ENCODE assay signal across 1 cellular context in the genomic region with DNA sequence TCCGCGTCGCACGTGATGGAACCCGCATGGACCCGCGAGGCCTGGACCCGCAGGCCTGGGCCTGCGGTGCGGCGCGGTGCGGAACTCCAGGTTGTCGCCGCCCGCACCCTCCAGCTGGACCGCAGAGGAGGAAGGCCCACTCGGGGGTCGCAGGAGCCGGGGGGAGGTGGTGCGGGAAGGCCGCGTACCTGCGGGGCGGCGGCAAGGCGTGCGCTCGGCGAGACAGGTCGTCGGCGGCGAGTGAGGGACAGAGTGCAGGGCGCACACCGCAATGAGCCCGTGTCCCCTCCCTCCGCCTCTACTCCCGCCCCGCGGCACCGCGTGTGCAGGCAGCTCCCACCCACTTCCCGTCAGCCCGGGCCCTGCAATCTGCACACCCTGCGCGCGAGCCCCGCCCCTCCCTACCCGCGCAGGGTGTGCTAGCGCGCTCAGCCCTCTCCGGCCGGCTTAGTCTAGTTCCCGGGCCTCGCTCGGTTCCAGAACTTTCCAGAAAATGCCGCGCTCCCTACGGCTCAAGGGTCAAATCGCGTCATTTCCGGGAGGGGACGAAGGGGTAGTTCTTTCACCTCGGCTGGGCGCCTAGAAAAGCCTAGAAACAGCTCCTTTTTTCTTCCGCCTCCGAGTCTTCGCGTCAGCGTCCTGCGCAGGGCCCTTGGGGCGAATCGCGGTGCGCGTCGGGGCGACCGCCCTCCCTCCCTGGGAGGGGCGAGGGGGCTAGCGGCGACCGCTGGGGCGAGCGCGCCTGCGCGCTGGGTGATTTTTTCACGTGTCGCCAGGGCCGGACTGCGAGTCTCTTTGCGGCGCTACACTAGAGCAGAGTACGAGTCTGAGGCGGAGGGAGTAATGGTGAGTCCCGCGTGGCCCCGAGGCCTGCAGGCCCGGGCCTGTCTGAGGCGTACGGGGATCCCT.
A peak's percentile ranks its signal among the peaks of the same experiment; 100 is the strongest.
TF ChIP-seq lines count a peak whose summit lies in the region.

A gene (minus strand): TSS at position 247 of the 909 bp plus-strand sequence. CDS start 992 bp downstream, outside the sequence.
A gene (plus strand): TSS at position 786 of the 909 bp plus-strand sequence. CDS start 58 bp downstream, at position 844.

TF ChIP-seq in HepG2, 621 proteins besides CTCF, POLR2A, EP300 and RAD21 (continued from another document and continues in another):
- TF ChIP-seq, protein P1, sequence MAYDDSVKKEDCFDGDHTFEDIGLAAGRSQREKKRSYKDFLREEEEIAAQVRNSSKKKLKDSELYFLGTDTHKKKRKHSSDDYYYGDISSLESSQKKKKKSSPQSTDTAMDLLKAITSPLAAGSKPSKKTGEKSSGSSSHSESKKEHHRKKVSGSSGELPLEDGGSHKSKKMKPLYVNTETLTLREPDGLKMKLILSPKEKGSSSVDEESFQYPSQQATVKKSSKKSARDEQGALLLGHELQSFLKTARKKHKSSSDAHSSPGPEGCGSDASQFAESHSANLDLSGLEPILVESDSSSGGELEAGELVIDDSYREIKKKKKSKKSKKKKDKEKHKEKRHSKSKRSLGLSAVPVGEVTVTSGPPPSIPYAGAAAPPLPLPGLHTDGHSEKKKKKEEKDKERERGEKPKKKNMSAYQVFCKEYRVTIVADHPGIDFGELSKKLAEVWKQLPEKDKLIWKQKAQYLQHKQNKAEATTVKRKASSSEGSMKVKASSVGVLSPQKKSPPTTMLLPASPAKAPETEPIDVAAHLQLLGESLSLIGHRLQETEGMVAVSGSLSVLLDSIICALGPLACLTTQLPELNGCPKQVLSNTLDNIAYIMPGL (CRISPR knock-in tag; IDR thresholded peaks at IDR 0.05; ENCODE audit: borderline replicate concordance in 1 of 2, low read depth in 1 of 2): peak; percentile 86 to 87
- TF ChIP-seq, protein P2, sequence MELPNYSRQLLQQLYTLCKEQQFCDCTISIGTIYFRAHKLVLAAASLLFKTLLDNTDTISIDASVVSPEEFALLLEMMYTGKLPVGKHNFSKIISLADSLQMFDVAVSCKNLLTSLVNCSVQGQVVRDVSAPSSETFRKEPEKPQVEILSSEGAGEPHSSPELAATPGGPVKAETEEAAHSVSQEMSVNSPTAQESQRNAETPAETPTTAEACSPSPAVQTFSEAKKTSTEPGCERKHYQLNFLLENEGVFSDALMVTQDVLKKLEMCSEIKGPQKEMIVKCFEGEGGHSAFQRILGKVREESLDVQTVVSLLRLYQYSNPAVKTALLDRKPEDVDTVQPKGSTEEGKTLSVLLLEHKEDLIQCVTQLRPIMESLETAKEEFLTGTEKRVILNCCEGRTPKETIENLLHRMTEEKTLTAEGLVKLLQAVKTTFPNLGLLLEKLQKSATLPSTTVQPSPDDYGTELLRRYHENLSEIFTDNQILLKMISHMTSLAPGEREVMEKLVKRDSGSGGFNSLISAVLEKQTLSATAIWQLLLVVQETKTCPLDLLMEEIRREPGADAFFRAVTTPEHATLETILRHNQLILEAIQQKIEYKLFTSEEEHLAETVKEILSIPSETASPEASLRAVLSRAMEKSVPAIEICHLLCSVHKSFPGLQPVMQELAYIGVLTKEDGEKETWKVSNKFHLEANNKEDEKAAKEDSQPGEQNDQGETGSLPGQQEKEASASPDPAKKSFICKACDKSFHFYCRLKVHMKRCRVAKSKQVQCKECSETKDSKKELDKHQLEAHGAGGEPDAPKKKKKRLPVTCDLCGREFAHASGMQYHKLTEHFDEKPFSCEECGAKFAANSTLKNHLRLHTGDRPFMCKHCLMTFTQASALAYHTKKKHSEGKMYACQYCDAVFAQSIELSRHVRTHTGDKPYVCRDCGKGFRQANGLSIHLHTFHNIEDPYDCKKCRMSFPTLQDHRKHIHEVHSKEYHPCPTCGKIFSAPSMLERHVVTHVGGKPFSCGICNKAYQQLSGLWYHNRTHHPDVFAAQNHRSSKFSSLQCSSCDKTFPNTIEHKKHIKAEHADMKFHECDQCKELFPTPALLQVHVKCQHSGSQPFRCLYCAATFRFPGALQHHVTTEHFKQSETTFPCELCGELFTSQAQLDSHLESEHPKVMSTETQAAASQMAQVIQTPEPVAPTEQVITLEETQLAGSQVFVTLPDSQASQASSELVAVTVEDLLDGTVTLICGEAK (IDR thresholded peaks at IDR 0.05): no peak
- TF ChIP-seq, protein P2 (CRISPR knock-in tag; IDR thresholded peaks at IDR 0.05): peak; percentile 86
- TF ChIP-seq, protein P3, sequence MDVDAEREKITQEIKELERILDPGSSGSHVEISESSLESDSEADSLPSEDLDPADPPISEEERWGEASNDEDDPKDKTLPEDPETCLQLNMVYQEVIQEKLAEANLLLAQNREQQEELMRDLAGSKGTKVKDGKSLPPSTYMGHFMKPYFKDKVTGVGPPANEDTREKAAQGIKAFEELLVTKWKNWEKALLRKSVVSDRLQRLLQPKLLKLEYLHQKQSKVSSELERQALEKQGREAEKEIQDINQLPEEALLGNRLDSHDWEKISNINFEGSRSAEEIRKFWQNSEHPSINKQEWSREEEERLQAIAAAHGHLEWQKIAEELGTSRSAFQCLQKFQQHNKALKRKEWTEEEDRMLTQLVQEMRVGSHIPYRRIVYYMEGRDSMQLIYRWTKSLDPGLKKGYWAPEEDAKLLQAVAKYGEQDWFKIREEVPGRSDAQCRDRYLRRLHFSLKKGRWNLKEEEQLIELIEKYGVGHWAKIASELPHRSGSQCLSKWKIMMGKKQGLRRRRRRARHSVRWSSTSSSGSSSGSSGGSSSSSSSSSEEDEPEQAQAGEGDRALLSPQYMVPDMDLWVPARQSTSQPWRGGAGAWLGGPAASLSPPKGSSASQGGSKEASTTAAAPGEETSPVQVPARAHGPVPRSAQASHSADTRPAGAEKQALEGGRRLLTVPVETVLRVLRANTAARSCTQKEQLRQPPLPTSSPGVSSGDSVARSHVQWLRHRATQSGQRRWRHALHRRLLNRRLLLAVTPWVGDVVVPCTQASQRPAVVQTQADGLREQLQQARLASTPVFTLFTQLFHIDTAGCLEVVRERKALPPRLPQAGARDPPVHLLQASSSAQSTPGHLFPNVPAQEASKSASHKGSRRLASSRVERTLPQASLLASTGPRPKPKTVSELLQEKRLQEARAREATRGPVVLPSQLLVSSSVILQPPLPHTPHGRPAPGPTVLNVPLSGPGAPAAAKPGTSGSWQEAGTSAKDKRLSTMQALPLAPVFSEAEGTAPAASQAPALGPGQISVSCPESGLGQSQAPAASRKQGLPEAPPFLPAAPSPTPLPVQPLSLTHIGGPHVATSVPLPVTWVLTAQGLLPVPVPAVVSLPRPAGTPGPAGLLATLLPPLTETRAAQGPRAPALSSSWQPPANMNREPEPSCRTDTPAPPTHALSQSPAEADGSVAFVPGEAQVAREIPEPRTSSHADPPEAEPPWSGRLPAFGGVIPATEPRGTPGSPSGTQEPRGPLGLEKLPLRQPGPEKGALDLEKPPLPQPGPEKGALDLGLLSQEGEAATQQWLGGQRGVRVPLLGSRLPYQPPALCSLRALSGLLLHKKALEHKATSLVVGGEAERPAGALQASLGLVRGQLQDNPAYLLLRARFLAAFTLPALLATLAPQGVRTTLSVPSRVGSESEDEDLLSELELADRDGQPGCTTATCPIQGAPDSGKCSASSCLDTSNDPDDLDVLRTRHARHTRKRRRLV (CRISPR knock-in tag; IDR thresholded peaks at IDR 0.05): peak; percentile 89
- TF ChIP-seq CENPT (CRISPR knock-in tag; IDR thresholded peaks at IDR 0.05; ENCODE audit: low read depth): peak; percentile 98; the same call in 1 of the 2 replicates
- TF ChIP-seq, protein P4, sequence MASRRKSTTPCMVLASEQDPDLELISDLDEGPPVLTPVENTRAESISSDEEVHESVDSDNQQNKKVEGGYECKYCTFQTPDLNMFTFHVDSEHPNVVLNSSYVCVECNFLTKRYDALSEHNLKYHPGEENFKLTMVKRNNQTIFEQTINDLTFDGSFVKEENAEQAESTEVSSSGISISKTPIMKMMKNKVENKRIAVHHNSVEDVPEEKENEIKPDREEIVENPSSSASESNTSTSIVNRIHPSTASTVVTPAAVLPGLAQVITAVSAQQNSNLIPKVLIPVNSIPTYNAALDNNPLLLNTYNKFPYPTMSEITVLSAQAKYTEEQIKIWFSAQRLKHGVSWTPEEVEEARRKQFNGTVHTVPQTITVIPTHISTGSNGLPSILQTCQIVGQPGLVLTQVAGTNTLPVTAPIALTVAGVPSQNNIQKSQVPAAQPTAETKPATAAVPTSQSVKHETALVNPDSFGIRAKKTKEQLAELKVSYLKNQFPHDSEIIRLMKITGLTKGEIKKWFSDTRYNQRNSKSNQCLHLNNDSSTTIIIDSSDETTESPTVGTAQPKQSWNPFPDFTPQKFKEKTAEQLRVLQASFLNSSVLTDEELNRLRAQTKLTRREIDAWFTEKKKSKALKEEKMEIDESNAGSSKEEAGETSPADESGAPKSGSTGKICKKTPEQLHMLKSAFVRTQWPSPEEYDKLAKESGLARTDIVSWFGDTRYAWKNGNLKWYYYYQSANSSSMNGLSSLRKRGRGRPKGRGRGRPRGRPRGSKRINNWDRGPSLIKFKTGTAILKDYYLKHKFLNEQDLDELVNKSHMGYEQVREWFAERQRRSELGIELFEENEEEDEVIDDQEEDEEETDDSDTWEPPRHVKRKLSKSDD (CRISPR knock-in tag; IDR thresholded peaks at IDR 0.05; ENCODE audit: low read depth): peak; percentile 96
- peak; percentile 90 for TF ChIP-seq ZNF354B (CRISPR knock-in tag; IDR thresholded peaks at IDR 0.05)
- peak; percentile 88 for TF ChIP-seq HDAC1 (CRISPR knock-in tag; IDR thresholded peaks at IDR 0.05)
- peak; percentile 73 for TF ChIP-seq CHD2 (IDR thresholded peaks at IDR 0.05; ENCODE audit: low read depth, low read length)
- TF ChIP-seq, protein P5, sequence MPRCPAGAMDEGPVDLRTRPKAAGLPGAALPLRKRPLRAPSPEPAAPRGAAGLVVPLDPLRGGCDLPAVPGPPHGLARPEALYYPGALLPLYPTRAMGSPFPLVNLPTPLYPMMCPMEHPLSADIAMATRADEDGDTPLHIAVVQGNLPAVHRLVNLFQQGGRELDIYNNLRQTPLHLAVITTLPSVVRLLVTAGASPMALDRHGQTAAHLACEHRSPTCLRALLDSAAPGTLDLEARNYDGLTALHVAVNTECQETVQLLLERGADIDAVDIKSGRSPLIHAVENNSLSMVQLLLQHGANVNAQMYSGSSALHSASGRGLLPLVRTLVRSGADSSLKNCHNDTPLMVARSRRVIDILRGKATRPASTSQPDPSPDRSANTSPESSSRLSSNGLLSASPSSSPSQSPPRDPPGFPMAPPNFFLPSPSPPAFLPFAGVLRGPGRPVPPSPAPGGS (CRISPR knock-in tag; IDR thresholded peaks at IDR 0.05): peak; percentile 97
- TF ChIP-seq ZNF607 (CRISPR knock-in tag; IDR thresholded peaks at IDR 0.05; ENCODE audit: borderline replicate concordance): peak; percentile 94; the same call in 1 of the 2 replicates
- peak; percentile 50; the same call in 1 of the 2 replicates for TF ChIP-seq NFE2 (CRISPR knock-in tag; IDR thresholded peaks at IDR 0.05)
- TF ChIP-seq, protein P6, sequence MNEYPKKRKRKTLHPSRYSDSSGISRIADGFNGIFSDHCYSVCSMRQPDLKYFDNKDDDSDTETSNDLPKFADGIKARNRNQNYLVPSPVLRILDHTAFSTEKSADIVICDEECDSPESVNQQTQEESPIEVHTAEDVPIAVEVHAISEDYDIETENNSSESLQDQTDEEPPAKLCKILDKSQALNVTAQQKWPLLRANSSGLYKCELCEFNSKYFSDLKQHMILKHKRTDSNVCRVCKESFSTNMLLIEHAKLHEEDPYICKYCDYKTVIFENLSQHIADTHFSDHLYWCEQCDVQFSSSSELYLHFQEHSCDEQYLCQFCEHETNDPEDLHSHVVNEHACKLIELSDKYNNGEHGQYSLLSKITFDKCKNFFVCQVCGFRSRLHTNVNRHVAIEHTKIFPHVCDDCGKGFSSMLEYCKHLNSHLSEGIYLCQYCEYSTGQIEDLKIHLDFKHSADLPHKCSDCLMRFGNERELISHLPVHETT (CRISPR knock-in tag; conservative IDR thresholded peaks at IDR 0.05): peak; percentile 85
- peak; percentile 97 for TF ChIP-seq SP1 (IDR thresholded peaks at IDR 0.05)
- TF ChIP-seq SP1 (CRISPR knock-in tag; IDR thresholded peaks at IDR 0.05): peak; percentile 100
- TF ChIP-seq, protein P7, sequence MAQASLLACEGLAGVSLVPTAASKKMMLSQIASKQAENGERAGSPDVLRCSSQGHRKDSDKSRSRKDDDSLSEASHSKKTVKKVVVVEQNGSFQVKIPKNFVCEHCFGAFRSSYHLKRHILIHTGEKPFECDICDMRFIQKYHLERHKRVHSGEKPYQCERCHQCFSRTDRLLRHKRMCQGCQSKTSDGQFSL (CRISPR knock-in tag; IDR thresholded peaks at IDR 0.05): peak; percentile 84; the same call in 1 of the 2 replicates
- TF ChIP-seq ZNF232 (CRISPR knock-in tag; IDR thresholded peaks at IDR 0.05; ENCODE audit: borderline replicate concordance): peak; percentile 98
- peak; percentile 98 for TF ChIP-seq ZNF746 (CRISPR knock-in tag; IDR thresholded peaks at IDR 0.05)
- TF ChIP-seq TBX2 (CRISPR knock-in tag; IDR thresholded peaks at IDR 0.05; ENCODE audit: borderline replicate concordance): peak; percentile 98
